Comparison of ENCODE assay signal across 10 cellular contexts in genomic region chr19:939922-940321, GRCh38. TPM values are rescaled to one million over a fixed set of nuclear protein-coding genes. Genes with fewer than 3 reads are reported as not detected.
DNase-seq lines count a peak whose midpoint lies in the region; ATAC-seq and TF ChIP-seq lines count a peak whose summit lies in the region.
"Had no signal": no experiment of that assay in that cellular context is flagged by ENCODE, and none has a peak within 500 bp of the region (broad histone marks: within the 10 kb centered on the region; RNA-seq: fewer than 3 reads in every experiment).

No MANE protein-coding gene starts in this region.

- no peaks in the 10 kb centered on the region for H3K9me3 ChIP-seq in adrenal gland (replicated peaks in 1 of 3)
- no peaks in the 10 kb centered on the region for H3K9me3 ChIP-seq in vagina

- H3K27me3 Mint-ChIP-seq in stimulated activated naive CD8-positive, alpha-beta T cell treated with anti-CD3 and anti-CD28 coated beads, Interleukin-15, Interleukin-2, amounts not matched to agents 100 ng/mL and 50 ng/mL, for 24 hours, result peaks cover 5% of the 10 kb centered on the region
- H3K27me3 Mint-ChIP-seq in naive B cell, result no peaks in the 10 kb centered on the region

- no peak for TF ChIP-seq CTCF in adrenal gland (IDR thresholded peaks at IDR 0.05)
- TF ChIP-seq CTCF in vagina (IDR thresholded peaks at IDR 0.05), result no peak

- peak overlapping the region; percentile 70 for H3K4me3 Mint-ChIP-seq in stimulated activated naive CD8-positive, alpha-beta T cell treated with anti-CD3 and anti-CD28 coated beads, Interleukin-15, Interleukin-2, amounts not matched to agents 100 ng/mL and 50 ng/mL, for 24 hours
- peak overlapping the region; percentile 78 to 90 (median 83) for H3K4me3 Mint-ChIP-seq in naive B cell

- H3K27ac ChIP-seq in adrenal gland, result peak overlapping the region in 3 of 5 donors; percentile 78 to 90 (median 89)
- H3K27ac ChIP-seq in vagina, result peak overlapping the region; percentile 79

- H3K36me3 ChIP-seq in adrenal gland (replicated peaks in 1 of 2), result no peaks in the 10 kb centered on the region
- H3K36me3 ChIP-seq in vagina, result no peaks in the 10 kb centered on the region

- intact Hi-C loops in adrenal gland (cut with DNase I) (no loop called here), vagina (cut with DNase I) (no loop called here)

- H3K36me3 Mint-ChIP-seq in stimulated activated naive CD8-positive, alpha-beta T cell treated with anti-CD3 and anti-CD28 coated beads, Interleukin-15, Interleukin-2, amounts not matched to agents 100 ng/mL and 50 ng/mL, for 24 hours (ENCODE audit: low read depth), result peaks cover 4% of the 10 kb centered on the region
- no peaks in the 10 kb centered on the region for H3K36me3 Mint-ChIP-seq in naive B cell

- peak overlapping the region; percentile 47 for H3K27ac Mint-ChIP-seq in stimulated activated naive CD8-positive, alpha-beta T cell treated with anti-CD3 and anti-CD28 coated beads, Interleukin-15, Interleukin-2, amounts not matched to agents 100 ng/mL and 50 ng/mL, for 24 hours
- peak overlapping the region; percentile 75 to 93 (median 88) for H3K27ac Mint-ChIP-seq in naive B cell

- WGBS in adrenal gland, 4 donors, result 97 to 100% (median 98%) methylated on average over 2 to 7 of the region's 7 CpGs

- H3K4me3 ChIP-seq in adrenal gland (no peak overlapping the region), vagina (no peak overlapping the region)

- ATAC-seq in stimulated activated naive CD8-positive, alpha-beta T cell treated with anti-CD3 and anti-CD28 coated beads, Interleukin-15, Interleukin-2, amounts not matched to agents 100 U/mL and 50 U/mL, for 24 hours, result no peak
- ATAC-seq in naive B cell (ENCODE audit: low read depth in 2 of 2) (no peak), HG03442 (IDR thresholded peaks at IDR 0.05; ENCODE audit: unreplicated experiment) (no peak), HG03439 (IDR thresholded peaks at IDR 0.05; ENCODE audit: unreplicated experiment) (no peak)

- DNase-seq in stimulated activated naive CD8-positive, alpha-beta T cell treated with anti-CD3 and anti-CD28 coated beads, Interleukin-15, Interleukin-2, amounts not matched to agents 100 U/mL and 50 U/mL, for 24 hours, result no peak
- no peak for DNase-seq in adrenal gland
- no peak for DNase-seq in naive B cell
- DNase-seq in vagina (ENCODE audit: extremely low spot score in 2 of 2), result no peak
- DNase-seq in inferior parietal cortex (ENCODE audit: extremely low spot score), result no peak
- DNase-seq: Karpas-422 had no signal

- peaks cover 34% of the 10 kb centered on the region for H3K4me1 Mint-ChIP-seq in stimulated activated naive CD8-positive, alpha-beta T cell treated with anti-CD3 and anti-CD28 coated beads, Interleukin-15, Interleukin-2, amounts not matched to agents 100 ng/mL and 50 ng/mL, for 24 hours (ENCODE audit: low read depth)
- H3K4me1 Mint-ChIP-seq in naive B cell, result peaks cover 19 to 37% (median 26%) of the 10 kb centered on the region in 3 donors

- H3K27me3 ChIP-seq in adrenal gland (no peaks in the 10 kb centered on the region), vagina (no peaks in the 10 kb centered on the region)

- TF ChIP-seq POLR2A in adrenal gland (IDR thresholded peaks at IDR 0.05) (no peak), vagina (IDR thresholded peaks at IDR 0.05) (no peak)

- H3K4me1 ChIP-seq in adrenal gland (replicated peaks in 1 of 2) (peaks cover 19 to 27% of the 10 kb centered on the region in 2 donors), vagina (peaks cover 50% of the 10 kb centered on the region)

- H3K9me3 Mint-ChIP-seq in stimulated activated naive CD8-positive, alpha-beta T cell treated with anti-CD3 and anti-CD28 coated beads, Interleukin-15, Interleukin-2, amounts not matched to agents 100 ng/mL and 50 ng/mL, for 24 hours, result no peaks in the 10 kb centered on the region
- H3K9me3 Mint-ChIP-seq in naive B cell, result peaks cover 0 to 4% (median 0%) of the 10 kb centered on the region in 7 donors

RNA-seq across cellular contexts. Expression of gene ARID3A, which starts 14.1 kb away (rescaled TPM):
- total RNA-seq in adrenal gland, result 10 to 100 TPM in 1 of 8 donors, 1 to 10 TPM in 7; 4.2 to 10.2 (median 8.3) TPM
- polyA plus RNA-seq in adrenal gland, result 1 to 10 TPM; 1.6 to 6.7 (median 2.1) TPM
- 1 to 10 TPM in 1 of 6 donors, under 1 TPM in 5; 0.13 to 1.1 (median 0.59) TPM for polyA plus RNA-seq in naive B cell (ENCODE audit: low read depth in 6 of 6)
- 10.3 TPM for total RNA-seq in vagina

RNA-seq across cellular contexts. Expression of gene KISS1R, which starts 22.8 kb away (rescaled TPM):
- total RNA-seq in adrenal gland, result under 1 TPM in 1 of 8 donors, not detected in 7; 0.25 TPM
- not detected for polyA plus RNA-seq in adrenal gland
- polyA plus RNA-seq in naive B cell (ENCODE audit: low read depth in 6 of 6), result under 1 TPM in 4 of 6 donors, not detected in 2; 0.17 to 0.42 (median 0.33) TPM
- total RNA-seq in vagina, result not detected
- total RNA-seq: SK-MEL-5 had no signal

RNA-seq across cellular contexts. Expression of gene R3HDM4, which starts 26.9 kb away (rescaled TPM):
- total RNA-seq in adrenal gland (10 to 100 TPM in 7 of 8 donors, 1 to 10 TPM in 1; 8.9 to 40.5 (median 29.6) TPM), vagina (41.3 TPM)
- polyA plus RNA-seq in adrenal gland (10 to 100 TPM; 19.8 to 59.5 (median 57.7) TPM), naive B cell (ENCODE audit: low read depth in 6 of 6) (100 to 1,000 TPM; 162 to 209 (median 175) TPM)

RNA-seq across cellular contexts. Expression of gene WDR18, which starts 44.2 kb away (rescaled TPM):
- total RNA-seq in adrenal gland, result 10 to 100 TPM; 24.2 to 78.7 (median 53.8) TPM
- polyA plus RNA-seq in adrenal gland, result 100 to 1,000 TPM in 1 of 3 donors, 10 to 100 TPM in 1, 1 to 10 TPM in 1; 5.4 to 140 (median 98.6) TPM
- polyA plus RNA-seq in naive B cell (ENCODE audit: low read depth in 6 of 6), result 10 to 100 TPM; 39.9 to 64.1 (median 52.5) TPM
- 66.8 TPM for total RNA-seq in vagina

RNA-seq across cellular contexts. Expression of gene RNU6-9, which starts 46.6 kb away (rescaled TPM):
- total RNA-seq in adrenal gland (not detected), vagina (not detected)
- polyA plus RNA-seq in adrenal gland (not detected), naive B cell (ENCODE audit: low read depth in 6 of 6) (not detected)
- total RNA-seq: SK-MEL-5 had no signal
